ENCODE assay signal across 22 cellular contexts in genomic region chr6:131773284-131773950, GRCh38. TPM values are rescaled to one million over a fixed set of nuclear protein-coding genes. Genes with fewer than 3 reads are reported as not detected.
"Had no signal": no experiment of that assay in that cellular context is flagged by ENCODE, and none has a peak within 500 bp of the region (broad histone marks: within the 10 kb centered on the region; RNA-seq: fewer than 3 reads in every experiment).

No MANE protein-coding gene starts in this region.

- H3K27ac ChIP-seq: cardiac muscle cell, left lung, suprapubic skin, upper lobe of right lung, VCaP had no signal

- H3K4me1 ChIP-seq: adrenal gland, left lung, upper lobe of right lung had no signal

- H3K4me2 ChIP-seq: smooth muscle cell had no signal

- H3K36me3 ChIP-seq: adrenal gland, cardiac muscle cell, left lung, suprapubic skin, upper lobe of right lung had no signal

- H3K9me3 ChIP-seq: adrenal gland, left lung, suprapubic skin, upper lobe of right lung had no signal

- H3K27me3 ChIP-seq: adrenal gland, cardiac muscle cell, left lung, suprapubic skin, upper lobe of right lung had no signal

- ATAC-seq: activated naive CD4-positive, alpha-beta T cell treated with anti-CD3 and anti-CD28 coated beads, Interleukin-2, amount 50 U/mL, for 72 hours; activated T-cell treated with anti-CD3 and anti-CD28 coated beads, Interleukin-2, amount 50 U/mL, for 72 hours; left lung; stimulated activated naive CD8-positive, alpha-beta T cell treated with anti-CD3 and anti-CD28 coated beads, Interleukin-15, amount 100 ng/mL, for 72 hours; upper lobe of right lung had no signal

- H3K4me3 ChIP-seq: adrenal gland, cardiac muscle cell, left lung, smooth muscle cell, suprapubic skin, upper lobe of right lung had no signal

- DNase-seq: activated CD4-positive, alpha-beta T cell treated with anti-CD3 and anti-CD28 coated beads for 1 hour; activated CD4-positive, alpha-beta T cell treated with anti-CD3 and anti-CD28 coated beads, Interleukin-2, amount 50 U/mL, for 4 hours; activated effector memory CD4-positive, alpha-beta T cell treated with anti-CD3 and anti-CD28 coated beads, Interleukin-2, amount 50 U/mL, for 16 hours; activated T-cell treated with anti-CD3 and anti-CD28 coated beads, Interleukin-2, amount 50 U/mL, for 72 hours; adrenal gland; erythroblast; left lung; occipital lobe; stimulated activated CD4-positive, alpha-beta T cell treated with anti-CD3 and anti-CD28 coated beads, Interleukin-4, amount 100 ng/mL, for 1 hour; stimulated activated naive CD8-positive, alpha-beta T cell treated with anti-CD3 and anti-CD28 coated beads, Interleukin-15, amount 100 ng/mL, for 72 hours; SW 1271; T-helper 2 cell; upper lobe of right lung had no signal

- FAIRE-seq: colon, endometrium, keratinocyte had no signal

RNA-seq across cellular contexts. Expression of gene ENPP1, which starts 34.4 kb away (rescaled TPM):
- polyA plus RNA-seq: neural cell had no signal
